ENCODE assay signal across 8 cellular contexts in the genomic region with DNA sequence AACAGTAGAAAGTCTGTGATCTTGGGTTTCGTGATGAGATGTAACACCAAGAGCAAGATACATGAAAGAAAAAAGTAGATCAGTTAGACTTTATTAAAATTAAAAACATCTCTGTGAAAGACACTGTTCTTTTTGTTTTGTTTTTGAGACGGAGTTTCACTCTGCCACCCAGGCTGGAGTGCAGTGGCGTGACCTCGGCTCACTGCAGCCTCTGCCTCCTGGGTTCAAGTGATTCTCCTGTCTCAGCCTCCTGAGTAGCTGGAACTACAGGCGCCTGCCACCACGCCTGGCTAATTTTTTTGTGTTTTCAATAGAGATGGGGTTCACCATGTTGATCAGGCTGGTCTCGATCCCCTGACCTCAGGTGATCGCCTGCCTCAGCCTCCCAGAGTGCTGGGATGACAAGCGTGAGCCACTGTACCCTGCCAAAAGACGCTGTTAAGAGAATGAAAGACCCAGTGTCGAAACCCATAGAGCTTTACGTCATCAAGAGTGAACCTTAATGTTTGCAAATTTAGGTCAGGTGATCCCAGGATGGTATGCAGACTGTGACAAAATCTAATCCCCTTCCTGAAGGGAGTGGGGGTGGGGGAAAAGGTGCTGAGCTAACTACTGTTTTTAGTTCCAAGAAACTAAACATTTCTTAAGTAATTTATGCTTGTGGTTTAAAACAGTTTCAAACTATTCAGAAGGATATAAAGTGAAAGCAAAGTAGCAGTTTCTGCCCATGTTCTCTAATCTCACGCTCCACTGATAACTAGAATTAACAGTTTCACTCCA. TPM values are rescaled to one million over a fixed set of nuclear protein-coding genes. Genes with fewer than 3 reads are reported as not detected.
DNase-seq lines count a peak whose midpoint lies in the region; ATAC-seq and TF ChIP-seq lines count a peak whose summit lies in the region.

No MANE protein-coding gene starts in this region.

- no peaks in the 10 kb centered on the region for H3K9me3 Mint-ChIP-seq in activated CD8-positive, alpha-beta T cell treated with anti-CD3 and anti-CD28 coated beads for 36 hours
- no peaks in the 10 kb centered on the region for H3K9me3 Mint-ChIP-seq in natural killer cell

- peak; percentile 21 for DNase-seq in activated T-cell treated with anti-CD3 and anti-CD28 coated beads for 24 hours (ENCODE audit: low read depth)
- no peak for DNase-seq in activated T-cell treated with anti-CD3 and anti-CD28 coated beads for 4 hours
- DNase-seq in activated CD8-positive, alpha-beta T cell treated with anti-CD3 and anti-CD28 coated beads for 36 hours = peak; percentile 67
- peak; percentile 43 for DNase-seq in natural killer cell
- DNase-seq in foreskin fibroblast = no peak
- no peak for DNase-seq in RWPE1 (ENCODE audit: low spot score)
- DNase-seq in SHP77 treated with DMSO at 0.1 percent for 48 hours (lab: John Stamatoyannopoulos, UW) = no peak

- peaks cover 34% of the 10 kb centered on the region for H3K4me1 Mint-ChIP-seq in activated CD8-positive, alpha-beta T cell treated with anti-CD3 and anti-CD28 coated beads for 36 hours (ENCODE audit: low read depth)
- H3K4me1 Mint-ChIP-seq in natural killer cell = peaks cover 16 to 25% of the 10 kb centered on the region in 2 donors

- H3K27ac ChIP-seq in RWPE1 = no peak overlapping the region

- ATAC-seq in HG03175 (IDR thresholded peaks at IDR 0.05; ENCODE audit: unreplicated experiment) (peak; percentile 90), natural killer cell (peak; percentile 90 to 92 (median 92))
- ATAC-seq in activated CD8-positive, alpha-beta T cell treated with anti-CD3 and anti-CD28 coated beads for 36 hours = peak; percentile 93

- CTCF ChIA-PET in activated CD8-positive, alpha-beta T cell treated with anti-CD3 and anti-CD28 coated beads for 36 hours (lab: Charles Lee) = interaction anchor here (1.0 kb wide), 1 partner anchor 289 kb away, joined by 4 read pairs; no protein-coding TSS in a partner anchor
- CTCF ChIA-PET in RWPE1 (lab: Yijun Ruan, JAX) = no interaction called here

- POLR2A ChIA-PET in activated CD8-positive, alpha-beta T cell treated with anti-CD3 and anti-CD28 coated beads for 36 hours (lab: Charles Lee) = interaction anchor here (0.6 to 1.3 kb wide), 4 partner anchors 8 to 286 kb away, joined by 3 to 7 read pairs (median 4); partner anchors contain the start of genes OFD1 and TRAPPC2
- POLR2A ChIA-PET in RWPE1 (lab: Yijun Ruan, JAX; ENCODE audit: low non-redundant PET) = no interaction called here

- intact Hi-C loops in activated CD8-positive, alpha-beta T cell treated with anti-CD3 and anti-CD28 coated beads for 36 hours (cut with micrococcal nuclease) = no loop called here
- intact Hi-C loops in natural killer cell (cut with micrococcal nuclease) = loop anchor here (2.0 to 10.0 kb wide), 2 partner anchors 90 to 1592 kb away; partner anchors contain the start of genes PIGA and TCEANC

- no peak for TF ChIP-seq CTCF in activated CD8-positive, alpha-beta T cell treated with anti-CD3 and anti-CD28 coated beads for 36 hours (IDR thresholded peaks at IDR 0.05)
- TF ChIP-seq CTCF in natural killer cell (IDR thresholded peaks at IDR 0.05) (no peak), foreskin fibroblast (IDR thresholded peaks at IDR 0.05; ENCODE audit: low read depth, low read length) (no peak), RWPE1 (conservative IDR thresholded peaks at IDR 0.05; ENCODE audit: low read depth) (no peak)

- H3K4me3 ChIP-seq in foreskin fibroblast (ENCODE audit: low read depth in 1 of 2, low read length in 2 of 2) = no peak overlapping the region

- no peaks in the 10 kb centered on the region for H3K27me3 Mint-ChIP-seq in activated CD8-positive, alpha-beta T cell treated with anti-CD3 and anti-CD28 coated beads for 36 hours
- no peaks in the 10 kb centered on the region for H3K27me3 Mint-ChIP-seq in natural killer cell (ENCODE audit: low read depth in 2 of 2)

- peak overlapping the region; percentile 83 for H3K27ac Mint-ChIP-seq in activated CD8-positive, alpha-beta T cell treated with anti-CD3 and anti-CD28 coated beads for 36 hours
- H3K27ac Mint-ChIP-seq in natural killer cell = peak overlapping the region; percentile 91 to 94

- H3K4me3 Mint-ChIP-seq in activated CD8-positive, alpha-beta T cell treated with anti-CD3 and anti-CD28 coated beads for 36 hours = peak overlapping the region; percentile 18
- H3K4me3 Mint-ChIP-seq in natural killer cell = peak overlapping the region; percentile 75

- peaks cover 23% of the 10 kb centered on the region for H3K36me3 Mint-ChIP-seq in activated CD8-positive, alpha-beta T cell treated with anti-CD3 and anti-CD28 coated beads for 36 hours (ENCODE audit: low read depth)
- H3K36me3 Mint-ChIP-seq in natural killer cell = peaks cover 12% of the 10 kb centered on the region

RNA-seq across cellular contexts. Expression of gene OFD1, which starts 8.0 kb away (rescaled TPM):
- total RNA-seq in activated CD8-positive, alpha-beta T cell treated with anti-CD3 and anti-CD28 coated beads for 36 hours = 10 to 100 TPM; 32.4 to 34.5 TPM
- 10 to 100 TPM; 62.8 to 77.6 (median 74.9) TPM for total RNA-seq in natural killer cell

RNA-seq across cellular contexts. Expression of gene TRAPPC2, which starts 8.2 kb away (rescaled TPM):
- 10 to 100 TPM; 16.0 to 19.2 TPM for total RNA-seq in activated CD8-positive, alpha-beta T cell treated with anti-CD3 and anti-CD28 coated beads for 36 hours
- total RNA-seq in natural killer cell = 10 to 100 TPM; 24.2 to 63.3 (median 42.4) TPM

RNA-seq across cellular contexts. Expression of gene RAB9A, which starts 53.7 kb away (rescaled TPM):
- total RNA-seq in activated CD8-positive, alpha-beta T cell treated with anti-CD3 and anti-CD28 coated beads for 36 hours = 10 to 100 TPM; 30.8 to 31.7 TPM
- 10 to 100 TPM; 27.0 to 36.9 (median 32.9) TPM for total RNA-seq in natural killer cell

Comparison
In these comparisons a context has a peak if more than half of its experiments do, and no peak if none do; other contexts are left out.
1. DNase-seq: peak in activated T-cell treated with anti-CD3 and anti-CD28 coated beads for 24 hours (single experiment), activated CD8-positive, alpha-beta T cell treated with anti-CD3 and anti-CD28 coated beads for 36 hours (single experiment) and natural killer cell (single experiment); none in activated T-cell treated with anti-CD3 and anti-CD28 coated beads for 4 hours (single experiment), foreskin fibroblast (0 of 2), RWPE1 (single experiment) and SHP77 treated with DMSO at 0.1 percent for 48 hours (single experiment).
2. Peak in every context shown above with its lines, with median percentiles within 50 percentile points of each other: ATAC-seq.